In the genomic region with DNA sequence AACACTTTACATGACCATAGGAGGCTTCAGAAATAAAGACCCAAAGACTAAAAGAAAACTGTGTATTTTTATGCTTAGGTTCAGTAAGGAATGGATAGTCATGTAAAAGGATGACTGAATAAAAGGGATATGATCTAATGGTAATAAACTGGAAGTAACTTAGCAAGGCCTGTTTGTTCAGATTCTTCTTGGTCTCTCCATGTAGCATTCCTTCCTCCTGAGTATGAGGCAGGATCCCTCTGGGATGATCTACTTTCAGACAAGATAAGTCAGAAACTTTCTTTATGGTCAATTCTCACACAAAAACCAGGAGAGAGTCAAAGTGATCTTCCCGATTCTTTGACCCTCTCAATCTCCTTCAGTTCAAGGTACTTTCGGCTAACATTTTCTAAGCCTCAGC, we compare ENCODE assay signal across 23 cellular contexts.
DNase-seq lines count a peak whose midpoint lies in the region; ATAC-seq, FAIRE-seq and TF ChIP-seq lines count a peak whose summit lies in the region.
"Had no signal": no experiment of that assay in that cellular context is flagged by ENCODE, and none has a peak within 500 bp of the region (broad histone marks: within the 10 kb centered on the region; RNA-seq: fewer than 3 reads in every experiment).

No MANE protein-coding gene starts in this region.

- WGBS in pancreas, 2 donors = 65 to 80% methylated on average over 2 of the region's 2 CpGs

- H3K9me3 ChIP-seq in RWPE2 (ENCODE audit: severe bottlenecking) (no peaks in the 10 kb centered on the region), thoracic aorta (no peaks in the 10 kb centered on the region), pancreas (no peaks in the 10 kb centered on the region)
- H3K9me3 ChIP-seq: gastrocnemius medialis, mucosa of descending colon, Peyer's patch had no signal

- H3K27me3 ChIP-seq in RWPE2 (ENCODE audit: insufficient read depth, poor library complexity, severe bottlenecking) (no peaks in the 10 kb centered on the region), thoracic aorta (replicated peaks; ENCODE audit: insufficient read depth) (no peaks in the 10 kb centered on the region), pancreas (no peaks in the 10 kb centered on the region)
- H3K27me3 ChIP-seq: dorsolateral prefrontal cortex, gastrocnemius medialis, Peyer's patch had no signal

- intact Hi-C loops in pancreas (cut with DNase I) = no loop called here

- FAIRE-seq in pancreas (lab: Jason Lieb, UNC) (no peak), RCC 7860 (lab: Jason Lieb, UNC) (no peak)
- FAIRE-seq: GM19239, urothelium cell line had no signal

- H3K27ac ChIP-seq in RWPE2 (ENCODE audit: poor library complexity, severe bottlenecking) (peak overlapping the region; percentile 29), thoracic aorta (peak overlapping the region; percentile 24 to 81), pancreas (no peak overlapping the region)
- H3K27ac ChIP-seq: dorsolateral prefrontal cortex, gastrocnemius medialis, Peyer's patch had no signal

- no peak overlapping the region for H3K4me3 ChIP-seq in RWPE2 (ENCODE audit: severe bottlenecking)
- no peak overlapping the region for H3K4me3 ChIP-seq in fibroblast of villous mesenchyme (ENCODE audit: low read depth, low read length)
- no peak overlapping the region for H3K4me3 ChIP-seq in thoracic aorta
- no peak overlapping the region for H3K4me3 ChIP-seq in pancreas
- H3K4me3 ChIP-seq: dorsolateral prefrontal cortex, gastrocnemius medialis, mucosa of descending colon, Peyer's patch had no signal

- peaks cover 20% of the 10 kb centered on the region for H3K4me1 ChIP-seq in RWPE2 (ENCODE audit: insufficient read depth, poor library complexity, severe bottlenecking)
- peaks cover 20 to 45% of the 10 kb centered on the region in 2 donors for H3K4me1 ChIP-seq in thoracic aorta (ENCODE audit: control insufficient read depth in 1 of 2, low read depth in 2 of 2)
- no peaks in the 10 kb centered on the region for H3K4me1 ChIP-seq in pancreas
- H3K4me1 ChIP-seq: gastrocnemius medialis, Peyer's patch had no signal

- H3K36me3 ChIP-seq in RWPE2 (ENCODE audit: low read depth) (no peaks in the 10 kb centered on the region), thoracic aorta (no peaks in the 10 kb centered on the region), pancreas (no peaks in the 10 kb centered on the region)
- H3K36me3 ChIP-seq: gastrocnemius medialis, Peyer's patch had no signal

- TF ChIP-seq CTCF in RWPE2 (IDR thresholded peaks at IDR 0.05; ENCODE audit: poor library complexity, severe bottlenecking) (no peak), fibroblast of villous mesenchyme (IDR thresholded peaks at IDR 0.05; ENCODE audit: insufficient read depth, low read depth, low read length) (no peak), thoracic aorta (IDR thresholded peaks at IDR 0.05) (no peak), pancreas (IDR thresholded peaks at IDR 0.05) (no peak)

- ATAC-seq in RWPE2 (ENCODE audit: low read depth) (no peak), thoracic aorta (ENCODE audit: insufficient number of reproducible peaks, low FRiP score, low read depth) (no peak), pancreas (no peak)
- ATAC-seq: gastrocnemius medialis, mucosa of descending colon had no signal

- peak; percentile 35 for DNase-seq in ELR (ENCODE audit: low read depth)
- no peak for DNase-seq in RWPE2 (ENCODE audit: low spot score)
- peak; percentile 18 for DNase-seq in fibroblast of villous mesenchyme (ENCODE audit: low read depth)
- no peak for DNase-seq in thoracic aorta (ENCODE audit: low spot score)
- no peak for DNase-seq in pancreas
- no peak for DNase-seq in midbrain (lab: John Stamatoyannopoulos, UW)
- DNase-seq in RCC 7860 (ENCODE audit: low spot score) = no peak
- DNase-seq: activated CD4-positive, alpha-beta memory T cell treated with anti-CD3 and anti-CD28 coated beads, Interleukin-2, amount 10 ng/mL, durations not matched to agents 7 days and 5 days; activated effector memory CD4-positive, alpha-beta T cell treated with Interleukin-2 at 50 U/mL for 16 hours; DMS79; dorsolateral prefrontal cortex; gastrocnemius medialis; hypothalamus; mucosa of descending colon; NCI-H1436 treated with DMSO at 0.1 percent for 48 hours; NCI-H524; NK-92 treated with Interleukin-12 subunit alpha and Interleukin-12 subunit beta, amount 100 ng/mL, for 24 hours; Peyer's patch; stimulated activated CD4-positive, alpha-beta T cell treated with anti-CD3 and anti-CD28 coated beads, Interleukin-1b, Interleukin-23, amount 100 ng/mL, for 48 hours; substantia nigra; T-helper 2 cell had no signal

Comparison
In these comparisons a context has a peak if more than half of its experiments do, and no peak if none do; other contexts are left out.
1. DNase-seq: peak in ELR (single experiment) and fibroblast of villous mesenchyme (single experiment); none in RWPE2 (single experiment), thoracic aorta (single experiment), pancreas (0 of 6), midbrain (single experiment) and RCC 7860 (single experiment).
2. H3K27ac ChIP-seq: peak in RWPE2 (single experiment) and thoracic aorta (2 of 2); none in pancreas (0 of 4).